Comparison of ENCODE assay signal across 1 cellular context in the genomic region with DNA sequence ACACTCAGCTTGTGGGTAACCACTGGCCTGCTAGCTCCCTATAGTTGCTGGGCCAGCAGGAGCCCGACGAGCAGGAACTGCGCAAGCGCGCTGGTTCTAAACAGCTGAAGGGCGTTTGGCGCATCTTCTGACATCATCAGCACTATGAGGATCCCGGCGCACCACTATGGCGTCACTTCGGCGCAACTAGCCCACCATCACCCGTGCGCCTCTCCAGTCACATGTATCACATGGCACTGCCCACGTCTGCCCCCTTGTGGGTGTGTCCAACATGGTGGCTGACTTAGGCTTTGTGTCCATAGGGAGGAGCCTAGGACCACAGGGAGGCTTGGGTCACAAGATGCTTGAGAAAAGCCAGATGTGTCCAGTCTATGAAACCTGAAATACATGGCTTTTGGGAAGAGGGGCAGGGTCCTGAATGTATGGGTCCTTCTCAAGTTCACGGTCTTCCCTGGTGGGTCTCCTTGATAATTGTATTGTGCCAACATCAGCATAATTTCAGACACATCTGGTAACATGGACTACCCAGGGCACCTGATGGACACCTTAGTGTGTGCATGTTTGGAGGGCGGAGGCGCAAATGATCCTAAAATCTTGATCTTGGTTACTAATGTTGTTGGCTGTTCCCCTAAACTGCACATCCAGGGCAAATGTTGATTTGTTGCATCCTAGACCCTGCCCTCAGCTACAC.
TF ChIP-seq lines count a peak whose summit lies in the region.

No MANE protein-coding gene starts in this region.

TF ChIP-seq in HEK293, 187 proteins besides CTCF, POLR2A, EP300 and RAD21 (continued from another document):
- TF ChIP-seq, protein P1, sequence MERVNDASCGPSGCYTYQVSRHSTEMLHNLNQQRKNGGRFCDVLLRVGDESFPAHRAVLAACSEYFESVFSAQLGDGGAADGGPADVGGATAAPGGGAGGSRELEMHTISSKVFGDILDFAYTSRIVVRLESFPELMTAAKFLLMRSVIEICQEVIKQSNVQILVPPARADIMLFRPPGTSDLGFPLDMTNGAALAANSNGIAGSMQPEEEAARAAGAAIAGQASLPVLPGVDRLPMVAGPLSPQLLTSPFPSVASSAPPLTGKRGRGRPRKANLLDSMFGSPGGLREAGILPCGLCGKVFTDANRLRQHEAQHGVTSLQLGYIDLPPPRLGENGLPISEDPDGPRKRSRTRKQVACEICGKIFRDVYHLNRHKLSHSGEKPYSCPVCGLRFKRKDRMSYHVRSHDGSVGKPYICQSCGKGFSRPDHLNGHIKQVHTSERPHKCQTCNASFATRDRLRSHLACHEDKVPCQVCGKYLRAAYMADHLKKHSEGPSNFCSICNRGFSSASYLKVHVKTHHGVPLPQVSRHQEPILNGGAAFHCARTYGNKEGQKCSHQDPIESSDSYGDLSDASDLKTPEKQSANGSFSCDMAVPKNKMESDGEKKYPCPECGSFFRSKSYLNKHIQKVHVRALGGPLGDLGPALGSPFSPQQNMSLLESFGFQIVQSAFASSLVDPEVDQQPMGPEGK (tag by site-specific recombination; IDR thresholded peaks at IDR 0.05): no peak
- no peak for TF ChIP-seq RBAK (tag by site-specific recombination; IDR thresholded peaks at IDR 0.05)
- TF ChIP-seq ZBTB17 (tag by site-specific recombination; IDR thresholded peaks at IDR 0.05): no peak
- TF ChIP-seq SETDB1 (IDR thresholded peaks at IDR 0.05; ENCODE audit: insufficient read length, low read length): no peak
- TF ChIP-seq SCRT1 (tag by site-specific recombination; IDR thresholded peaks at IDR 0.05; ENCODE audit: borderline replicate concordance): no peak
- TF ChIP-seq YY1 (tag by site-specific recombination; IDR thresholded peaks at IDR 0.05): no peak
- TF ChIP-seq, protein P2, sequence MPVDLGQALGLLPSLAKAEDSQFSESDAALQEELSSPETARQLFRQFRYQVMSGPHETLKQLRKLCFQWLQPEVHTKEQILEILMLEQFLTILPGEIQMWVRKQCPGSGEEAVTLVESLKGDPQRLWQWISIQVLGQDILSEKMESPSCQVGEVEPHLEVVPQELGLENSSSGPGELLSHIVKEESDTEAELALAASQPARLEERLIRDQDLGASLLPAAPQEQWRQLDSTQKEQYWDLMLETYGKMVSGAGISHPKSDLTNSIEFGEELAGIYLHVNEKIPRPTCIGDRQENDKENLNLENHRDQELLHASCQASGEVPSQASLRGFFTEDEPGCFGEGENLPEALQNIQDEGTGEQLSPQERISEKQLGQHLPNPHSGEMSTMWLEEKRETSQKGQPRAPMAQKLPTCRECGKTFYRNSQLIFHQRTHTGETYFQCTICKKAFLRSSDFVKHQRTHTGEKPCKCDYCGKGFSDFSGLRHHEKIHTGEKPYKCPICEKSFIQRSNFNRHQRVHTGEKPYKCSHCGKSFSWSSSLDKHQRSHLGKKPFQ (tag by site-specific recombination; IDR thresholded peaks at IDR 0.05): no peak
- TF ChIP-seq ZSCAN4 (tag by site-specific recombination; IDR thresholded peaks at IDR 0.05): no peak
- TF ChIP-seq, protein P3, sequence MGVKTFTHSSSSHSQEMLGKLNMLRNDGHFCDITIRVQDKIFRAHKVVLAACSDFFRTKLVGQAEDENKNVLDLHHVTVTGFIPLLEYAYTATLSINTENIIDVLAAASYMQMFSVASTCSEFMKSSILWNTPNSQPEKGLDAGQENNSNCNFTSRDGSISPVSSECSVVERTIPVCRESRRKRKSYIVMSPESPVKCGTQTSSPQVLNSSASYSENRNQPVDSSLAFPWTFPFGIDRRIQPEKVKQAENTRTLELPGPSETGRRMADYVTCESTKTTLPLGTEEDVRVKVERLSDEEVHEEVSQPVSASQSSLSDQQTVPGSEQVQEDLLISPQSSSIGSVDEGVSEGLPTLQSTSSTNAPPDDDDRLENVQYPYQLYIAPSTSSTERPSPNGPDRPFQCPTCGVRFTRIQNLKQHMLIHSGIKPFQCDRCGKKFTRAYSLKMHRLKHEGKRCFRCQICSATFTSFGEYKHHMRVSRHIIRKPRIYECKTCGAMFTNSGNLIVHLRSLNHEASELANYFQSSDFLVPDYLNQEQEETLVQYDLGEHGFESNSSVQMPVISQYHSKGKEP (tag by site-specific recombination; IDR thresholded peaks at IDR 0.05): no peak
- no peak for TF ChIP-seq ZNF521 (tag by site-specific recombination; IDR thresholded peaks at IDR 0.05)
- TF ChIP-seq ZNF530 (tag by site-specific recombination; IDR thresholded peaks at IDR 0.05; ENCODE audit: low read depth): no peak
